Comparison of ENCODE assay signal across 16 cellular contexts in genomic region chr17:27950995-27951394, GRCh38.
"Had no signal": no experiment of that assay in that cellular context is flagged by ENCODE, and none has a peak within 500 bp of the region (broad histone marks: within the 10 kb centered on the region; RNA-seq: fewer than 3 reads in every experiment).

No MANE protein-coding gene starts in this region.

- H3K27me3 ChIP-seq: colonic mucosa, heart left ventricle, upper lobe of left lung, uterus had no signal

- H3K4me3 ChIP-seq: colonic mucosa, heart left ventricle, smooth muscle cell, tibial artery, upper lobe of left lung, uterus had no signal

- DNase-seq: colonic mucosa; dermis blood vessel endothelial cell; erythroblast; foreskin keratinocyte; heart left ventricle; kidney glomerular epithelial cell; mammary epithelial cell; naive thymus-derived CD4-positive, alpha-beta T cell; nephron progenitor cell; right cardiac atrium; stimulated activated CD4-positive, alpha-beta T cell treated with anti-CD3 and anti-CD28 coated beads, Interleukin-2, amount 100 ng/mL, for 48 hours; tibial artery; upper lobe of left lung; uterus had no signal

- H3K27ac ChIP-seq: colonic mucosa, foreskin keratinocyte, heart left ventricle, tibial artery, upper lobe of left lung, uterus had no signal

- H3K36me3 Mint-ChIP-seq: naive thymus-derived CD4-positive, alpha-beta T cell had no signal

- H3K36me3 ChIP-seq: colonic mucosa, heart left ventricle, tibial artery, upper lobe of left lung, uterus had no signal

- H3K9me3 Mint-ChIP-seq: nephron progenitor cell; stimulated activated naive CD8-positive, alpha-beta T cell treated with anti-CD3 and anti-CD28 coated beads, Interleukin-15, Interleukin-2, amounts not matched to agents 100 ng/mL and 50 ng/mL, for 24 hours had no signal

- H3K27ac Mint-ChIP-seq: naive thymus-derived CD4-positive, alpha-beta T cell; nephron progenitor cell; stimulated activated naive CD8-positive, alpha-beta T cell treated with anti-CD3 and anti-CD28 coated beads, Interleukin-15, Interleukin-2, amounts not matched to agents 100 ng/mL and 50 ng/mL, for 24 hours had no signal

- H3K9me3 ChIP-seq: colonic mucosa, heart left ventricle, tibial artery, upper lobe of left lung, uterus had no signal

- H3K4me3 Mint-ChIP-seq: naive thymus-derived CD4-positive, alpha-beta T cell; nephron progenitor cell; stimulated activated naive CD8-positive, alpha-beta T cell treated with anti-CD3 and anti-CD28 coated beads, Interleukin-15, Interleukin-2, amounts not matched to agents 100 ng/mL and 50 ng/mL, for 24 hours had no signal

- H3K4me1 ChIP-seq: colonic mucosa, foreskin keratinocyte, heart left ventricle, tibial artery, upper lobe of left lung, uterus had no signal
